ENCODE assay signal across 11 cellular contexts in genomic region chr15:36951747-36952247, GRCh38.
DNase-seq lines count a peak whose midpoint lies in the region; ATAC-seq lines count a peak whose summit lies in the region.
"Had no signal": no experiment of that assay in that cellular context is flagged by ENCODE, and none has a peak within 500 bp of the region (broad histone marks: within the 10 kb centered on the region; RNA-seq: fewer than 3 reads in every experiment).

No MANE protein-coding gene starts in this region.

- H3K27me3 Mint-ChIP-seq in activated T-cell treated with anti-CD3 and anti-CD28 coated beads, Interleukin-2, amount 50 U/mL, for 4 hours (ENCODE audit: low read depth): no peaks in the 10 kb centered on the region
- H3K27me3 Mint-ChIP-seq: IgD-negative memory B cell had no signal

- no peaks in the 10 kb centered on the region for H3K9me3 Mint-ChIP-seq in activated T-cell treated with anti-CD3 and anti-CD28 coated beads, Interleukin-2, amount 50 U/mL, for 4 hours
- H3K9me3 Mint-ChIP-seq: IgD-negative memory B cell had no signal

- DNase-seq in COR-L47 (lab: John Stamatoyannopoulos, UW) (peak; percentile 21), NCI-H1417 (lab: John Stamatoyannopoulos, UW) (peak; percentile 14 to 94 (median 65)), astrocyte of the hippocampus (ENCODE audit: low read depth, low spot score) (peak; percentile 93), kidney tubule cell (ENCODE audit: low spot score) (peak; percentile 90), posterior vena cava (ENCODE audit: low spot score) (no peak)
- DNase-seq in activated T-cell treated with anti-CD3 and anti-CD28 coated beads, Interleukin-2, amount 50 U/mL, for 4 hours: no peak
- DNase-seq: effector memory CD4-positive, alpha-beta T cell had no signal

- ATAC-seq in HG02623 (IDR thresholded peaks at IDR 0.05; ENCODE audit: unreplicated experiment) (no peak), HG03135 (IDR thresholded peaks at IDR 0.05; ENCODE audit: unreplicated experiment) (no peak)
- no peak for ATAC-seq in activated T-cell treated with anti-CD3 and anti-CD28 coated beads, Interleukin-2, amount 50 U/mL, for 4 hours
- ATAC-seq: left lobe of liver had no signal

- H3K4me3 Mint-ChIP-seq in activated T-cell treated with anti-CD3 and anti-CD28 coated beads, Interleukin-2, amount 50 U/mL, for 4 hours: no peak overlapping the region
- H3K4me3 Mint-ChIP-seq: IgD-negative memory B cell had no signal

- H3K36me3 Mint-ChIP-seq in activated T-cell treated with anti-CD3 and anti-CD28 coated beads, Interleukin-2, amount 50 U/mL, for 4 hours (ENCODE audit: insufficient read depth): no peaks in the 10 kb centered on the region
- H3K36me3 Mint-ChIP-seq: IgD-negative memory B cell had no signal

- H3K4me1 Mint-ChIP-seq in activated T-cell treated with anti-CD3 and anti-CD28 coated beads, Interleukin-2, amount 50 U/mL, for 4 hours (ENCODE audit: low read depth): no peaks in the 10 kb centered on the region
- H3K4me1 Mint-ChIP-seq: IgD-negative memory B cell had no signal

- intact Hi-C loops in posterior vena cava (cut with DNase I): loop anchor here in 1 of 2 donors (5.0 kb wide), 1 partner anchor 59 kb away; no protein-coding TSS in a partner anchor

Comparison
In these comparisons a context has a peak if more than half of its experiments do, and no peak if none do; other contexts are left out.
1. DNase-seq: peak in COR-L47 (single experiment), NCI-H1417 (3 of 3), astrocyte of the hippocampus (single experiment) and kidney tubule cell (single experiment); none in activated T-cell treated with anti-CD3 and anti-CD28 coated beads, Interleukin-2, amount 50 U/mL, for 4 hours (single experiment) and posterior vena cava (single experiment).